11 cellular contexts compared by ENCODE assay signal in the genomic region with DNA sequence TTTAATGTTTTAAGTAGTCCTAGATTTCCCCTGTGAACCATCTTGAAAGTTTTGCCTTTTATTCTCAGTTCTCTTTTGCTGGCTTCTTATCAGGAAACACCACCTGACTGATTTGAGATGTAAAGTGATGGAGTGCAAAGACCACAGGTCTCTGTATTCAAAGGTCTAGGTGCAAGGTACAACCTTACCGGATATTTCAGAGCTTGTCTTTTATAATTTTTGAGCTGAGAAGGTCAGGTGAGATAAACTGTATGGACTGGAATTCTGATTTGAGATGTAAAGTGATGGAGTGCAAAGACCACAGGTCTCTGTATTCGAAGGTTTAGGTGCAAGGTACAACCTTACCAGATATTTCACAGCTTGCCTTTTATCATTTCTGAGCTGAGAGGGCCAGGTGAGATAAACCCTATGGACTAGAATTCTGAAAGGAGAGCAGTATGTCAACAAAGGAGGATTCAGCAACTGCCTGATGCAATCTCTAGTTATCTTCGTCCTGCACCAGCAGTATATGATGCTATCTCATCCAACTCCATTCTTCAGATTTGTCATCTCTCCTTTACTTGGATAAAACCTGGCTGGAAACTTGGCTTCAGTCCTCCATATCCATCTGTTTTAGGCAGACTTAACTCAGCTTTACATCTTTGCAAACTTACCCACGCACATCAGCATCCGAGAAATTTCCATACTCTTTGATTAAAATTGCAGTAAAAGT.
DNase-seq lines count a peak whose midpoint lies in the region; ATAC-seq and TF ChIP-seq lines count a peak whose summit lies in the region.
"Had no signal": no experiment of that assay in that cellular context is flagged by ENCODE, and none has a peak within 500 bp of the region (broad histone marks: within the 10 kb centered on the region; RNA-seq: fewer than 3 reads in every experiment).

No MANE protein-coding gene starts in this region.

- no peaks in the 10 kb centered on the region for H3K27me3 Mint-ChIP-seq in CD14-positive monocyte (ENCODE audit: low read depth in 3 of 3)
- H3K27me3 Mint-ChIP-seq in activated naive CD8-positive, alpha-beta T cell treated with anti-CD3 and anti-CD28 coated beads, Interleukin-2, amount 50 U/mL, for 24 hours = no peaks in the 10 kb centered on the region
- H3K27me3 Mint-ChIP-seq in mesothelial cell of epicardium (ENCODE audit: low read depth) = no peaks in the 10 kb centered on the region

- intact Hi-C loops in CD14-positive monocyte (cut with micrococcal nuclease) = loop anchor here in 1 of 2 donors (5.0 to 10.0 kb wide), 2 partner anchors 66 to 77 kb away; a partner anchor contains a TSS

- TF ChIP-seq CTCF in CD14-positive monocyte (IDR thresholded peaks at IDR 0.05) = no peak
- TF ChIP-seq CTCF in mesothelial cell of epicardium (IDR thresholded peaks at IDR 0.05; ENCODE audit: unreplicated experiment) = no peak

- no peak for DNase-seq in CD14-positive monocyte (ENCODE audit: low spot score)
- peak; percentile 42 for DNase-seq in HuH-7.5 (ENCODE audit: low spot score)
- no peak for DNase-seq in activated naive CD8-positive, alpha-beta T cell treated with anti-CD3 and anti-CD28 coated beads, Interleukin-2, amount 50 U/mL, for 24 hours
- no peak for DNase-seq in mesothelial cell of epicardium (ENCODE audit: low spot score in 2 of 2, unreplicated experiment in 2 of 2)
- no peak for DNase-seq in amniotic stem cell (lab: John Stamatoyannopoulos, UW)
- DNase-seq in NCI-H748 (lab: John Stamatoyannopoulos, UW; ENCODE audit: unreplicated experiment) = no peak
- no peak for DNase-seq in T-helper 9 cell
- DNase-seq: activated CD4-positive, alpha-beta T cell treated with anti-CD3 and anti-CD28 coated beads for 4 hours; NCI-H1436 treated with DMSO at 0.1 percent for 48 hours; nephron progenitor cell had no signal

- H3K4me3 Mint-ChIP-seq in CD14-positive monocyte (no peak overlapping the region), mesothelial cell of epicardium (no peak overlapping the region)
- no peak overlapping the region for H3K4me3 Mint-ChIP-seq in activated naive CD8-positive, alpha-beta T cell treated with anti-CD3 and anti-CD28 coated beads, Interleukin-2, amount 50 U/mL, for 24 hours
- H3K4me3 Mint-ChIP-seq: nephron progenitor cell had no signal

- H3K4me1 Mint-ChIP-seq in CD14-positive monocyte = peaks cover 52% of the 10 kb centered on the region
- H3K4me1 Mint-ChIP-seq in activated naive CD8-positive, alpha-beta T cell treated with anti-CD3 and anti-CD28 coated beads, Interleukin-2, amount 50 U/mL, for 24 hours = peaks cover 57% of the 10 kb centered on the region
- peaks cover 35% of the 10 kb centered on the region for H3K4me1 Mint-ChIP-seq in mesothelial cell of epicardium

- no peak for ATAC-seq in activated naive CD8-positive, alpha-beta T cell treated with anti-CD3 and anti-CD28 coated beads, Interleukin-2, amount 50 U/mL, for 24 hours
- no peak for ATAC-seq in HG03442 (IDR thresholded peaks at IDR 0.05; ENCODE audit: unreplicated experiment)

- peaks cover 0 to 5% of the 10 kb centered on the region in 2 donors for H3K36me3 Mint-ChIP-seq in CD14-positive monocyte
- H3K36me3 Mint-ChIP-seq in activated naive CD8-positive, alpha-beta T cell treated with anti-CD3 and anti-CD28 coated beads, Interleukin-2, amount 50 U/mL, for 24 hours (ENCODE audit: low read depth) = peaks cover 18% of the 10 kb centered on the region
- peaks cover 3% of the 10 kb centered on the region for H3K36me3 Mint-ChIP-seq in mesothelial cell of epicardium

- H3K9me3 Mint-ChIP-seq in CD14-positive monocyte = peaks cover 0 to 2% (median 0%) of the 10 kb centered on the region in 7 donors
- no peaks in the 10 kb centered on the region for H3K9me3 Mint-ChIP-seq in activated naive CD8-positive, alpha-beta T cell treated with anti-CD3 and anti-CD28 coated beads, Interleukin-2, amount 50 U/mL, for 24 hours
- no peaks in the 10 kb centered on the region for H3K9me3 Mint-ChIP-seq in mesothelial cell of epicardium
- H3K9me3 Mint-ChIP-seq: nephron progenitor cell had no signal

- peak overlapping the region in 6 of 7 donors; percentile 30 to 97 (median 83) for H3K27ac Mint-ChIP-seq in CD14-positive monocyte
- H3K27ac Mint-ChIP-seq in activated naive CD8-positive, alpha-beta T cell treated with anti-CD3 and anti-CD28 coated beads, Interleukin-2, amount 50 U/mL, for 24 hours = peak overlapping the region; percentile 99
- peak overlapping the region; percentile 48 for H3K27ac Mint-ChIP-seq in mesothelial cell of epicardium
- H3K27ac Mint-ChIP-seq: nephron progenitor cell had no signal

Comparison
In these comparisons a context has a peak if more than half of its experiments do, and no peak if none do; other contexts are left out.
1. H3K27ac Mint-ChIP-seq: peak in every context shown above with its lines; median percentile 99 in activated naive CD8-positive, alpha-beta T cell treated with anti-CD3 and anti-CD28 coated beads, Interleukin-2, amount 50 U/mL, for 24 hours; 83 in CD14-positive monocyte; 48 in mesothelial cell of epicardium.